In genomic region chr10:95756796-95757657, GRCh38 we compare ENCODE assay signal across 10 cellular contexts. TPM values are rescaled to one million over a fixed set of nuclear protein-coding genes. Genes with fewer than 3 reads are reported as not detected.
DNase-seq lines count a peak whose midpoint lies in the region; ATAC-seq and TF ChIP-seq lines count a peak whose summit lies in the region.
"Had no signal": no experiment of that assay in that cellular context is flagged by ENCODE, and none has a peak within 500 bp of the region (broad histone marks: within the 10 kb centered on the region; RNA-seq: fewer than 3 reads in every experiment).

No MANE protein-coding gene starts in this region.

- peak overlapping the region; percentile 84 for H3K27ac Mint-ChIP-seq in activated T-helper 1 cell treated with anti-CD3 and anti-CD28 coated beads, Interleukin-12 subunit alpha, Interleukin-12 subunit beta, Interleukin-2, Interleukin-4 antibody, amounts not matched to agents 30 ng/mL and 10 ng/mL and 1 ng/mL, durations not matched to agents 14 hours and 24 hours and 36 hours

- H3K36me3 ChIP-seq in HUES6 (ENCODE audit: control insufficient read depth, insufficient read depth, low read length) (no peaks in the 10 kb centered on the region), left lung (no peaks in the 10 kb centered on the region), stomach (no peaks in the 10 kb centered on the region)

- H3K27me3 Mint-ChIP-seq in activated T-helper 1 cell treated with anti-CD3 and anti-CD28 coated beads, Interleukin-12 subunit alpha, Interleukin-12 subunit beta, Interleukin-2, Interleukin-4 antibody, amounts not matched to agents 30 ng/mL and 10 ng/mL and 1 ng/mL, durations not matched to agents 14 hours and 24 hours and 36 hours (ENCODE audit: insufficient read depth), result peaks cover 2% of the 10 kb centered on the region

- intact Hi-C loops in activated T-helper 1 cell treated with anti-CD3 and anti-CD28 coated beads, Interleukin-12 subunit alpha, Interleukin-12 subunit beta, Interleukin-2, Interleukin-4 antibody, amounts not matched to agents 30 ng/mL and 10 ng/mL and 1 ng/mL, durations not matched to agents 14 hours and 24 hours and 36 hours (cut with micrococcal nuclease), result loop anchor here (2.0 kb wide), 1 partner anchor 14 kb away; no protein-coding TSS in a partner anchor
- intact Hi-C loops in left lung (cut with DNase I) (no loop called here), stomach (cut with DNase I; ENCODE audit: low total_unique reads) (no loop called here)

- no peak for ATAC-seq in left lung
- no peak for ATAC-seq in HG03139 (IDR thresholded peaks at IDR 0.05; ENCODE audit: unreplicated experiment)

- 29 to 48% (median 39%) methylated on average over 5 of the region's 5 CpGs for WGBS in stomach, 5 donors

- no peak for TF ChIP-seq POLR2A in stomach (IDR thresholded peaks at IDR 0.05)

- H3K9me3 Mint-ChIP-seq in activated T-helper 1 cell treated with anti-CD3 and anti-CD28 coated beads, Interleukin-12 subunit alpha, Interleukin-12 subunit beta, Interleukin-2, Interleukin-4 antibody, amounts not matched to agents 30 ng/mL and 10 ng/mL and 1 ng/mL, durations not matched to agents 14 hours and 24 hours and 36 hours, result peaks cover 3% of the 10 kb centered on the region

- H3K36me3 Mint-ChIP-seq in activated T-helper 1 cell treated with anti-CD3 and anti-CD28 coated beads, Interleukin-12 subunit alpha, Interleukin-12 subunit beta, Interleukin-2, Interleukin-4 antibody, amounts not matched to agents 30 ng/mL and 10 ng/mL and 1 ng/mL, durations not matched to agents 14 hours and 24 hours and 36 hours (ENCODE audit: low read depth), result peaks cover 13% of the 10 kb centered on the region

- TF ChIP-seq CTCF in left lung (IDR thresholded peaks at IDR 0.05) (no peak), stomach (IDR thresholded peaks at IDR 0.05) (no peak)

- no peak overlapping the region for H3K9ac ChIP-seq in HUES6 (ENCODE audit: low read length)

- H3K27me3 ChIP-seq in HUES6 (ENCODE audit: control insufficient read depth, insufficient read depth, low read length) (no peaks in the 10 kb centered on the region), left lung (no peaks in the 10 kb centered on the region), stomach (no peaks in the 10 kb centered on the region)

- no peak for DNase-seq in activated T-helper 1 cell treated with anti-CD3 and anti-CD28 coated beads, Interleukin-12 subunit alpha, Interleukin-12 subunit beta, Interleukin-2, Interleukin-4 antibody, amounts not matched to agents 30 ng/mL and 10 ng/mL and 1 ng/mL, durations not matched to agents 14 hours and 24 hours and 36 hours (ENCODE audit: low spot score)
- DNase-seq in left lung, result no peak
- no peak for DNase-seq in stomach
- DNase-seq in DMS53 treated with DMSO at 0.1 percent for 48 hours (lab: John Stamatoyannopoulos, UW; ENCODE audit: unreplicated experiment), result no peak
- no peak for DNase-seq in midbrain (lab: John Stamatoyannopoulos, UW)
- no peak for DNase-seq in activated gamma-delta T cell treated with Interleukin-2 at 50 U/mL for 16 hours
- DNase-seq: stimulated activated CD4-positive, alpha-beta T cell treated with anti-CD3 and anti-CD28 coated beads, Interleukin-12 subunit alpha, Interleukin-12 subunit beta, amount 100 ng/mL, for 4 hours had no signal

- H3K4me3 ChIP-seq in HUES6 (ENCODE audit: low read depth, low read length) (peak overlapping the region; percentile 54; the same call in 1 of the 2 replicates), left lung (peak overlapping the region; percentile 26 to 37), stomach (peak overlapping the region; percentile 33 to 44 (median 38))

- peaks cover 16% of the 10 kb centered on the region for H3K4me1 ChIP-seq in HUES6 (ENCODE audit: control insufficient read depth, insufficient read depth, low read length)
- peaks cover 0 to 50% of the 10 kb centered on the region in 2 donors for H3K4me1 ChIP-seq in left lung
- H3K4me1 ChIP-seq in stomach, result peaks cover 0 to 52% (median 29%) of the 10 kb centered on the region in 4 donors

- H3K4me1 Mint-ChIP-seq in activated T-helper 1 cell treated with anti-CD3 and anti-CD28 coated beads, Interleukin-12 subunit alpha, Interleukin-12 subunit beta, Interleukin-2, Interleukin-4 antibody, amounts not matched to agents 30 ng/mL and 10 ng/mL and 1 ng/mL, durations not matched to agents 14 hours and 24 hours and 36 hours (ENCODE audit: low read depth), result peaks cover 56% of the 10 kb centered on the region

- H3K4me3 Mint-ChIP-seq in activated T-helper 1 cell treated with anti-CD3 and anti-CD28 coated beads, Interleukin-12 subunit alpha, Interleukin-12 subunit beta, Interleukin-2, Interleukin-4 antibody, amounts not matched to agents 30 ng/mL and 10 ng/mL and 1 ng/mL, durations not matched to agents 14 hours and 24 hours and 36 hours, result peak overlapping the region; percentile 85

- no peak for TF ChIP-seq EP300 in stomach (IDR thresholded peaks at IDR 0.05)

- H3K27ac ChIP-seq in HUES6 (ENCODE audit: low read depth, low read length) (no peak overlapping the region), left lung (peak overlapping the region; percentile 75 to 91), stomach (peak overlapping the region; percentile 31 to 89 (median 82))

- no peaks in the 10 kb centered on the region for H3K9me3 ChIP-seq in HUES6 (ENCODE audit: control insufficient read depth, insufficient read depth, low read depth, low read length)
- no peaks in the 10 kb centered on the region for H3K9me3 ChIP-seq in left lung
- H3K9me3 ChIP-seq in stomach, result no peaks in the 10 kb centered on the region

RNA-seq across cellular contexts. Expression of gene ENTPD1, which starts 1.1 kb away (rescaled TPM):
- 25.8 and 26.3 TPM in 2 replicates for total RNA-seq in activated T-helper 1 cell treated with anti-CD3 and anti-CD28 coated beads, Interleukin-12 subunit alpha, Interleukin-12 subunit beta, Interleukin-2, Interleukin-4 antibody, amounts not matched to agents 30 ng/mL and 10 ng/mL and 1 ng/mL, durations not matched to agents 14 hours and 24 hours and 36 hours
- total RNA-seq in left lung (10 to 100 TPM; 31.4 to 37.6 TPM), stomach (10 to 100 TPM in 4 of 5 donors, 1 to 10 TPM in 1; 4.5 to 56.7 (median 14.0) TPM)
- 1 to 10 TPM; 3.7 to 6.0 (median 3.8) TPM for polyA plus RNA-seq in stomach
- total RNA-seq: epithelial cell of proximal tubule had no signal
